Comparison of ENCODE assay signal across 1 cellular context in genomic region chr7:107034553-107034952, GRCh38.
TF ChIP-seq lines count a peak whose summit lies in the region.

No MANE protein-coding gene starts in this region.

TF ChIP-seq in K562, 482 proteins besides CTCF, POLR2A, EP300 and RAD21 (continued from another document):
- TF ChIP-seq U2AF2 (optimal IDR thresholded peaks at IDR 0.05; ENCODE audit: low read depth, low read length) = no peak
- no peak for TF ChIP-seq ARID4B (CRISPR knock-in tag; IDR thresholded peaks at IDR 0.05)
- no peak for TF ChIP-seq HNRNPLL (IDR thresholded peaks at IDR 0.05; ENCODE audit: low read depth, low read length, poor library complexity, severe bottlenecking)
- peak; percentile 52 to 73; a peak in 3 of 4 replicates for TF ChIP-seq FOXK2 (conservative IDR thresholded peaks at IDR 0.05 in 1 of 2, IDR thresholded peaks at IDR 0.05 in 1 of 2; ENCODE audit: low read depth in 2 of 2)
- TF ChIP-seq, protein P1, sequence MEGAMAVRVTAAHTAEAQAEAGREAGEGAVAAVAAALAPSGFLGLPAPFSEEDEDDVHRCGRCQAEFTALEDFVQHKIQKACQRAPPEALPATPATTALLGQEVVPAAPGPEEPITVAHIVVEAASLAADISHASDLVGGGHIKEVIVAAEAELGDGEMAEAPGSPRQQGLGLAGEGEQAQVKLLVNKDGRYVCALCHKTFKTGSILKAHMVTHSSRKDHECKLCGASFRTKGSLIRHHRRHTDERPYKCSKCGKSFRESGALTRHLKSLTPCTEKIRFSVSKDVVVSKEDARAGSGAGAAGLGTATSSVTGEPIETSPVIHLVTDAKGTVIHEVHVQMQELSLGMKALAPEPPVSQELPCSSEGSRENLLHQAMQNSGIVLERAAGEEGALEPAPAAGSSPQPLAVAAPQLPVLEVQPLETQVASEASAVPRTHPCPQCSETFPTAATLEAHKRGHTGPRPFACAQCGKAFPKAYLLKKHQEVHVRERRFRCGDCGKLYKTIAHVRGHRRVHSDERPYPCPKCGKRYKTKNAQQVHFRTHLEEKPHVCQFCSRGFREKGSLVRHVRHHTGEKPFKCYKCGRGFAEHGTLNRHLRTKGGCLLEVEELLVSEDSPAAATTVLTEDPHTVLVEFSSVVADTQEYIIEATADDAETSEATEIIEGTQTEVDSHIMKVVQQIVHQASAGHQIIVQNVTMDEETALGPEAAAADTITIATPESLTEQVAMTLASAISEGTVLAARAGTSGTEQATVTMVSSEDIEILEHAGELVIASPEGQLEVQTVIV (CRISPR knock-in tag; IDR thresholded peaks at IDR 0.05; ENCODE audit: borderline replicate concordance) = 0 out of 2 replicates have a peak, but pooled peaks have one; percentile 32
- TF ChIP-seq ZBTB49 (CRISPR knock-in tag; IDR thresholded peaks at IDR 0.05; ENCODE audit: borderline replicate concordance) = no peak
- TF ChIP-seq GABPA (tag; conservative IDR thresholded peaks at IDR 0.05; ENCODE audit: low read depth) = no peak
- no peak for TF ChIP-seq ASH1L (IDR thresholded peaks at IDR 0.05; ENCODE audit: borderline replicate concordance, low read depth, partially characterized antibody)
